ENCODE assay signal across 9 cellular contexts in the genomic region with DNA sequence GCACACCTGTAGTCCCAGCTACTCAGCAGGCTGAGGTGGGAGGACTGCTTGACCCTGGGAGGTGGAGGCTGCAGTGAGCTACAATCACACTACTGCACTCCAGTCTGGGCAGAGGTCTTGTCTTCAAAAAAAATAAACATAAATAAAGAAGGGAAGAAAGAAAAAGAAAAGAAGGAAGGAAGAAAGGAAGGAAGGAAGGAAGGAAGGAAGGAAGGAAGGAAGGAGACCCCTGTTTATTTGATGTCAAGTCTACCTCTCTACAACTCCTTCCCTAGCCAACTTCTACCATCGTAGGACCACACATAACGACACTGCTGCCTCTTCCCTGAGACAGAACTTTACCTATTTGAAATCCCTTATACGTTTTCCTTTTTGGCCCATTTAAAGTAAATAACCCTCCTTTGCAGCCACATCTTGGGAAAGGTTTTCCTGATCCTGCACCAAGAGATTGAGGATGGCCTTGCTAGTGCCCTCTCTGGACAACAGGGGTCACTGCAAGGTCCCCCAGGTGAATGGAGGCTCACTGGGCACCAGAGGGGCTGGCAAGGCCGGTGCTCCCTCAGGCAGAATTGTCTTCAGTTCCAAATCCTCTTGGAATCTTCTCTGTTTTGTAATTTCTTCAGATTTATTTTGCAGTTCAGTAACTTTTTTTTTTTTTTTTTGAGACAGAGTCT. TPM values are rescaled to one million over a fixed set of nuclear protein-coding genes. Genes with fewer than 3 reads are reported as not detected.
DNase-seq lines count a peak whose midpoint lies in the region; ATAC-seq and TF ChIP-seq lines count a peak whose summit lies in the region.
"Had no signal": no experiment of that assay in that cellular context is flagged by ENCODE, and none has a peak within 500 bp of the region (broad histone marks: within the 10 kb centered on the region; RNA-seq: fewer than 3 reads in every experiment).

No MANE protein-coding gene starts in this region.

- H2BK5ac ChIP-seq in IMR-90 (ENCODE audit: low read depth, low read length, poor library complexity, severe bottlenecking), result no peak overlapping the region

- no peak overlapping the region for H3K27ac Mint-ChIP-seq in neural progenitor cell

- TF ChIP-seq POLR2A in IMR-90 (IDR thresholded peaks at IDR 0.05; ENCODE audit: low read depth, low read length) (no peak), body of pancreas (IDR thresholded peaks at IDR 0.05) (no peak)

- H3K27ac ChIP-seq in IMR-90 (ENCODE audit: insufficient read depth, low read length), result no peak overlapping the region
- H3K27ac ChIP-seq in body of pancreas, result no peak overlapping the region
- H3K27ac ChIP-seq in neural progenitor cell, result no peak overlapping the region

- ATAC-seq in IMR-90 (ENCODE audit: low read depth) (peak; percentile 18; the same call in 1 of the 2 replicates), body of pancreas (no peak)

- in situ Hi-C loops in IMR-90 (cut with MboI; ENCODE audit: low sequenced_read_pairs), result loop anchor here (10.0 to 25.0 kb wide), 3 partner anchors 174 to 802 kb away; no protein-coding TSS in a partner anchor

- H3K27me3 Mint-ChIP-seq in neural progenitor cell (ENCODE audit: insufficient read depth, low read depth), result peaks cover 9% of the 10 kb centered on the region

- H2AK9ac ChIP-seq in IMR-90 (replicated peaks; ENCODE audit: low read depth, low read length, poor library complexity), result no peak overlapping the region

- no peak overlapping the region for H2BK120ac ChIP-seq in IMR-90 (ENCODE audit: low read depth, low read length)

- H3K36me3 Mint-ChIP-seq in neural progenitor cell, result peaks cover 8% of the 10 kb centered on the region

- dilution Hi-C loops in IMR-90 (cut with HindIII; ENCODE audit: low sequenced_read_pairs, unreplicated experiment), result no loop called here

- H2AFZ ChIP-seq in IMR-90 (replicated peaks; ENCODE audit: low read length, poor library complexity), result no peak overlapping the region
- H2AFZ ChIP-seq in neural progenitor cell (replicated peaks), result no peak overlapping the region

- TF ChIP-seq CTCF in IMR-90 (conservative IDR thresholded peaks at IDR 0.05; ENCODE audit: low read depth, low read length), result peak; percentile 47
- peak; percentile 25 to 44 (median 35) for TF ChIP-seq CTCF in body of pancreas (IDR thresholded peaks at IDR 0.05)
- TF ChIP-seq CTCF in neural progenitor cell (IDR thresholded peaks at IDR 0.05), result peak; percentile 72

- POLR2A ChIA-PET in IMR-90 (lab: Charles Lee; ENCODE audit: unreplicated experiment), result no interaction called here

- H3K4me1 ChIP-seq in IMR-90 (ENCODE audit: control insufficient read depth, insufficient read depth, low read length) (peaks cover 2% of the 10 kb centered on the region; the same call in 1 of the 2 replicates), body of pancreas (no peaks in the 10 kb centered on the region), neural progenitor cell (no peaks in the 10 kb centered on the region)

- H3K27me3 ChIP-seq in IMR-90 (ENCODE audit: control insufficient read depth, insufficient read depth, low read length) (no peaks in the 10 kb centered on the region), body of pancreas (no peaks in the 10 kb centered on the region), neural progenitor cell (no peaks in the 10 kb centered on the region)

- DNase-seq in Daoy (ENCODE audit: low read depth) (peak; percentile 46), IMR-90 (no peak), body of pancreas (peak; percentile 32 to 42 (median 36)), neural progenitor cell (ENCODE audit: low spot score) (peak; percentile 79), occipital lobe (lab: John Stamatoyannopoulos, UW) (no peak), NCI-H1436 (lab: John Stamatoyannopoulos, UW) (no peak), GM19240 (ENCODE audit: insufficient read length, low spot score) (no peak)
- no peak for DNase-seq in stimulated activated naive CD4-positive, alpha-beta T cell treated with Interleukin-2 at 50 U/mL for 16 hours (lab: John Stamatoyannopoulos, UW)
- DNase-seq: kidney glomerular epithelial cell had no signal

- no TSS peak for BruUV-seq in IMR-90 (replicated peaks; lab: Mats Ljungman, UMichigan)

- 30% methylated on average over 3 of the region's 4 CpGs; no CpG with 5 or more reads in 1 of the 2 experiments for WGBS in IMR-90 (ENCODE audit: extremely low coverage in 2 of 2, insufficient read length in 1 of 2), 2 experiments
- WGBS in body of pancreas, 2 donors, result 42 to 44% methylated on average over 4 of the region's 4 CpGs

- no peaks in the 10 kb centered on the region for H3K79me2 ChIP-seq in neural progenitor cell (ENCODE audit: low read depth)

- H3K9me3 Mint-ChIP-seq in neural progenitor cell, result no peaks in the 10 kb centered on the region

- no peak overlapping the region for H3K14ac ChIP-seq in IMR-90 (replicated peaks; ENCODE audit: low read depth, low read length)

- H4K20me1 ChIP-seq in IMR-90 (ENCODE audit: insufficient read depth, low read length) (peaks cover 21% of the 10 kb centered on the region), neural progenitor cell (ENCODE audit: low read depth) (peaks cover 22% of the 10 kb centered on the region)

- no peak overlapping the region for H4K8ac ChIP-seq in IMR-90 (ENCODE audit: low read depth in 2 of 2, low read length in 2 of 2)

- H3K9me3 ChIP-seq in IMR-90 (ENCODE audit: control insufficient read depth, insufficient read depth, low read length) (no peaks in the 10 kb centered on the region), body of pancreas (no peaks in the 10 kb centered on the region), neural progenitor cell (ENCODE audit: low read depth) (no peaks in the 10 kb centered on the region)

- peaks cover 7 to 13% of the 10 kb centered on the region in 2 experiments; a peak in 3 of 4 replicates for H3K79me1 ChIP-seq in IMR-90 (ENCODE audit: low read depth in 1 of 2, low read length in 2 of 2)

- H3K4me2 ChIP-seq in IMR-90 (ENCODE audit: low read depth, low read length), result no peak overlapping the region
- H3K4me2 ChIP-seq in neural progenitor cell, result no peak overlapping the region

- H3K9ac ChIP-seq in IMR-90 (ENCODE audit: low read depth, low read length) (no peak overlapping the region), neural progenitor cell (no peak overlapping the region)

- no peak overlapping the region for H2BK15ac ChIP-seq in IMR-90 (ENCODE audit: low read depth, low read length)

- no peak overlapping the region for H3K4me3 ChIP-seq in IMR-90 (ENCODE audit: insufficient read depth, low read depth, low read length)
- no peak overlapping the region for H3K4me3 ChIP-seq in body of pancreas
- H3K4me3 ChIP-seq in neural progenitor cell, result no peak overlapping the region

- no peak overlapping the region for H3K4me3 Mint-ChIP-seq in neural progenitor cell

- no peak overlapping the region for H3K18ac ChIP-seq in IMR-90 (ENCODE audit: low read depth, low read length)

- no peak overlapping the region for H3K4ac ChIP-seq in IMR-90 (ENCODE audit: low read depth, low read length)

- no peaks in the 10 kb centered on the region; the same call in 1 of the 2 replicates for H3K9me1 ChIP-seq in IMR-90 (ENCODE audit: insufficient read depth, low read length)

- no peak overlapping the region for H2BK20ac ChIP-seq in IMR-90 (ENCODE audit: low read depth, low read length)

- intact Hi-C loops in IMR-90 (cut with micrococcal nuclease) (loop anchor here (10.0 kb wide), 2 partner anchors 434 to 604 kb away; partner anchors contain the start of genes HMGXB3 and TIGD6), body of pancreas (cut with DNase I) (loop anchor here (10.0 kb wide), 1 partner anchor 284 kb away; the partner anchor contains the start of gene PDGFRB)

- H4K5ac ChIP-seq in IMR-90 (ENCODE audit: low read depth, low read length), result no peak overlapping the region

- no peak overlapping the region for H3K23ac ChIP-seq in IMR-90 (ENCODE audit: low read depth, low read length)

- H3K36me3 ChIP-seq in IMR-90 (ENCODE audit: control insufficient read depth, insufficient read depth, low read length) (peaks cover 14% of the 10 kb centered on the region), body of pancreas (replicated peaks in 1 of 2; ENCODE audit: insufficient read depth in 1 of 2, low read depth in 2 of 2) (peaks cover 0 to 6% of the 10 kb centered on the region in 2 donors), neural progenitor cell (no peaks in the 10 kb centered on the region)

- CTCF ChIA-PET in IMR-90 (lab: Yijun Ruan, JAX), result interaction anchor here (0.7 kb wide), 1 partner anchor 9 kb away, joined by 4 read pairs; no protein-coding TSS in a partner anchor

- peaks cover 8% of the 10 kb centered on the region for H3K4me1 Mint-ChIP-seq in neural progenitor cell

- TF ChIP-seq RAD21 in IMR-90 (IDR thresholded peaks at IDR 0.05; ENCODE audit: low read length), result peak; percentile 16; the same call in 1 of the 2 replicates

- H2AK5ac ChIP-seq in IMR-90 (ENCODE audit: low read depth, low read length), result no peak overlapping the region

- no peak overlapping the region for H3K56ac ChIP-seq in IMR-90 (ENCODE audit: extremely low read depth, insufficient read depth, low read length)

- peaks cover 39% of the 10 kb centered on the region for H3F3A ChIP-seq in neural progenitor cell (ENCODE audit: low read depth)

- no peak overlapping the region; the same call in 1 of the 2 replicates for H4K91ac ChIP-seq in IMR-90 (ENCODE audit: insufficient read depth, low read depth, low read length)

TF ChIP-seq in IMR-90, 13 proteins besides CTCF, POLR2A, EP300 and RAD21 (continues in another document):
- TF ChIP-seq MXI1 (IDR thresholded peaks at IDR 0.05; ENCODE audit: borderline replicate concordance, low read depth, low read length), result no peak

RNA-seq across cellular contexts. Expression of gene RPS14, which starts 10.5 kb away (rescaled TPM):
- 6,432 and 6,529 TPM in 2 replicates for total RNA-seq in Daoy (2014; rRNA removed; shearing (Covaris generic))
- total RNA-seq in IMR-90 (2012; rRNA removed) (7,310 and 7,583 TPM in 2 replicates), body of pancreas (1,000 to 10,000 TPM; 1,348 to 2,916 TPM), neural progenitor cell (ENCODE audit: low replicate concordance) (3,204 and 3,639 TPM in 2 replicates), occipital lobe (2,126 TPM)
- polyA plus RNA-seq in IMR-90 (2012; rRNA removed), result 6,296 and 6,747 TPM in 2 replicates
- polyA plus RNA-seq in IMR-90 (2012; cell fraction: cytosol; rRNA removed), result 5,609 and 17,745 TPM in 2 replicates
- polyA plus RNA-seq in IMR-90 (2012; cell fraction: nucleus; rRNA removed; ENCODE audit: low replicate concordance), result 873 and 3,349 TPM in 2 replicates

RNA-seq across cellular contexts. Expression of gene CD74, which starts 26.3 kb away (rescaled TPM):
- total RNA-seq in Daoy (2014; rRNA removed; shearing (Covaris generic)), result not detected in 2 replicates
- 0.18 and 0.28 TPM in 2 replicates for total RNA-seq in IMR-90 (2012; rRNA removed)
- polyA plus RNA-seq in IMR-90 (2012; rRNA removed), result 1.1 and 1.5 TPM in 2 replicates
- polyA plus RNA-seq in IMR-90 (2012; cell fraction: cytosol; rRNA removed), result 1.4 and 3.4 TPM in 2 replicates
- 0.60 and 0.64 TPM in 2 replicates for polyA plus RNA-seq in IMR-90 (2012; cell fraction: nucleus; rRNA removed; ENCODE audit: low replicate concordance)
- total RNA-seq in body of pancreas, result 100 to 1,000 TPM; 130 to 405 TPM
- total RNA-seq in neural progenitor cell (ENCODE audit: low replicate concordance), result 9.8 and 25.6 TPM in 2 replicates
- total RNA-seq in occipital lobe, result 4.1 TPM

Comparison
In these comparisons a context has a peak if more than half of its experiments do, and no peak if none do; other contexts are left out.
1. DNase-seq: peak in Daoy (single experiment), body of pancreas (4 of 4) and neural progenitor cell (single experiment); none in IMR-90 (single experiment), occipital lobe (single experiment), stimulated activated naive CD4-positive, alpha-beta T cell treated with Interleukin-2 at 50 U/mL for 16 hours (single experiment), NCI-H1436 (single experiment) and GM19240 (single experiment).
2. Peak in every context shown above with its lines, with median percentiles within 50 percentile points of each other: CTCF ChIP-seq.